Comparison of ENCODE assay signal across 9 cellular contexts in genomic region chr19:42326969-42327368, GRCh38. TPM values are rescaled to one million over a fixed set of nuclear protein-coding genes. Genes with fewer than 3 reads are reported as not detected.
A peak's percentile ranks its signal among the peaks of the same experiment; 100 is the strongest.
DNase-seq lines count a peak whose midpoint lies in the region; ATAC-seq, FAIRE-seq and TF ChIP-seq lines count a peak whose summit lies in the region.
"Had no signal": no experiment of that assay in that cellular context is flagged by ENCODE, and none has a peak within 500 bp of the region (broad histone marks: within the 10 kb centered on the region; RNA-seq: fewer than 3 reads in every experiment).

No MANE protein-coding gene starts in this region.

- CTCF ChIA-PET in HepG2 (lab: Yijun Ruan, JAX; ENCODE audit: low intra/inter-chr PET ratio, low total read pairs): no interaction called here

- no peaks in the 10 kb centered on the region for H4K20me1 ChIP-seq in HepG2 (ENCODE audit: insufficient read depth, low read length)

- H3K9me3 ChIP-seq in HepG2 (ENCODE audit: low read length) (no peaks in the 10 kb centered on the region), right lobe of liver (no peaks in the 10 kb centered on the region), iPS-20b (ENCODE audit: insufficient read depth, low read depth, low read length) (no peaks in the 10 kb centered on the region)

- no peak for ATAC-seq in HepG2
- ATAC-seq in right lobe of liver: no peak
- ATAC-seq in GM21423 (IDR thresholded peaks at IDR 0.05; ENCODE audit: unreplicated experiment): no peak

- H3K4me1 ChIP-seq in HepG2 (ENCODE audit: insufficient read depth, low read length) (peaks cover 24% of the 10 kb centered on the region), right lobe of liver (peaks cover 0 to 11% (median 0%) of the 10 kb centered on the region in 4 donors), iPS-20b (ENCODE audit: insufficient read depth, low read length) (no peaks in the 10 kb centered on the region; the same call in 1 of the 2 replicates)

- in situ Hi-C loops in HepG2 (cut with HindIII; ENCODE audit: extremely low pct_ligation_motif_present, low pct_unique_long_range_greater_than_20kb): no loop called here

- TF ChIP-seq POLR2A in HepG2 (IDR thresholded peaks at IDR 0.05; ENCODE audit: insufficient read depth in 1 of 2, low read depth in 2 of 2, low read length in 2 of 2) (no peak), right lobe of liver (IDR thresholded peaks at IDR 0.05) (no peak)

- peak overlapping the region in 1 of 3 experiments; percentile 92; a peak in 2 of 6 replicates for H3K4me3 ChIP-seq in HepG2 (replicated peaks in 1 of 3; ENCODE audit: insufficient read depth in 1 of 3, low read depth in 2 of 3, low read length in 3 of 3)
- H3K4me3 ChIP-seq in right lobe of liver: no peak overlapping the region
- peak overlapping the region; percentile 94; the same call in 1 of the 2 replicates for H3K4me3 ChIP-seq in iPS-20b (ENCODE audit: low read length)

- H3K4me2 ChIP-seq in HepG2 (ENCODE audit: low read depth, low read length): peak overlapping the region; percentile 98

- no peak for FAIRE-seq in HepG2 (lab: Jason Lieb, UNC)

- no TSS peak for BruUV-seq in HepG2 (replicated peaks; lab: Mats Ljungman, UMichigan)

- H3K9ac ChIP-seq in HepG2 (ENCODE audit: insufficient read depth, low read depth, low read length): peak overlapping the region; percentile 81; the same call in 1 of the 2 replicates
- 0 out of 2 replicates have a peak overlapping the region, but pooled peaks have one; percentile 87 for H3K9ac ChIP-seq in iPS-20b (ENCODE audit: low read depth, low read length)

- TF ChIP-seq CTCF in HepG2 (CRISPR knock-in tag; IDR thresholded peaks at IDR 0.05): no peak
- no peak for TF ChIP-seq CTCF in right lobe of liver (IDR thresholded peaks at IDR 0.05)
- no peak for TF ChIP-seq CTCF in VCaP (conservative IDR thresholded peaks at IDR 0.05)

- H3K27ac ChIP-seq in HepG2 (ENCODE audit: extremely low read length, insufficient read depth, low read length): no peak overlapping the region
- no peak overlapping the region for H3K27ac ChIP-seq in right lobe of liver
- H3K27ac ChIP-seq in VCaP: peak overlapping the region; percentile 91; the same call in 1 of the 2 replicates
- no peak overlapping the region for H3K27ac ChIP-seq in iPS-20b (ENCODE audit: low read length)

- H3K79me2 ChIP-seq in HepG2 (ENCODE audit: insufficient read depth, low read length): peaks cover 21% of the 10 kb centered on the region

- H3K27me3 ChIP-seq in HepG2 (ENCODE audit: control insufficient read depth in 1 of 2, insufficient read depth in 2 of 2, low read length in 2 of 2) (peaks cover 0 to 3% of the 10 kb centered on the region in 2 experiments; a peak in 1 of 5 replicates), right lobe of liver (no peaks in the 10 kb centered on the region), iPS-20b (ENCODE audit: insufficient read depth, low read length) (peaks cover 28% of the 10 kb centered on the region)

- POLR2A ChIA-PET in HepG2 (lab: Yijun Ruan, JAX): no interaction called here

- H3K36me3 ChIP-seq in HepG2 (replicated peaks in 1 of 2; ENCODE audit: control insufficient read depth in 1 of 2, insufficient read depth in 2 of 2, low read length in 2 of 2) (no peaks in the 10 kb centered on the region), right lobe of liver (no peaks in the 10 kb centered on the region), iPS-20b (ENCODE audit: insufficient read depth, low read depth, low read length) (no peaks in the 10 kb centered on the region)

- intact Hi-C loops in HepG2 (cut with micrococcal nuclease; ENCODE audit: unreplicated experiment): no loop called here
- intact Hi-C loops in right lobe of liver (cut with DNase I): loop anchor here in 1 of 2 donors (10.0 kb wide), 1 partner anchor 192 kb away; the partner anchor contains the start of gene POU2F2

- DNase-seq in HepG2 (ENCODE audit: low spot score): no peak
- DNase-seq in right lobe of liver: no peak
- no peak for DNase-seq in NCI-H2107 (lab: John Stamatoyannopoulos, UW)
- no peak for DNase-seq in HuH-7 (ENCODE audit: low spot score)
- no peak for DNase-seq in NCI-H1105 (lab: John Stamatoyannopoulos, UW)
- DNase-seq: NCI-H1417 treated with DMSO at 0.1 percent for 48 hours had no signal

- H2AFZ ChIP-seq in HepG2 (ENCODE audit: low read length): no peak overlapping the region

- TF ChIP-seq EP300 in HepG2 (IDR thresholded peaks at IDR 0.05; ENCODE audit: low read depth in 2 of 2, low read length in 2 of 2) (no peak), HepG2 (CRISPR knock-in tag; IDR thresholded peaks at IDR 0.05; ENCODE audit: borderline replicate concordance) (no peak)

- no peak for TF ChIP-seq RAD21 in HepG2 (CRISPR knock-in tag; IDR thresholded peaks at IDR 0.05)

RNA-seq across cellular contexts. Expression of gene MEGF8, which starts 1.5 kb away (rescaled TPM):
- 3.9 and 8.8 TPM in 2 replicates for total RNA-seq in HepG2 (2016; rRNA removed; fragmentation: Illumina TruSeq; extraction: Trizol)
- total RNA-seq in HepG2 (2016; cell fraction: cytosol; rRNA removed; fragmentation: Illumina TruSeq; extraction: Trizol; ENCODE audit: low read depth): 0.79 and 1.2 TPM in 2 replicates
- 3.1 and 9.6 TPM in 2 replicates for total RNA-seq in HepG2 (2016; cell fraction: insoluble cytoplasmic fraction; rRNA removed; fragmentation: Illumina TruSeq; extraction: Trizol)
- 1.9 and 2.7 TPM in 2 replicates for total RNA-seq in HepG2 (2016; cell fraction: membrane; rRNA removed; fragmentation: Illumina TruSeq; extraction: Trizol)
- 9.4 and 10.4 TPM in 2 replicates for total RNA-seq in HepG2 (2016; cell fraction: nucleus; rRNA removed; fragmentation: Illumina TruSeq; extraction: Trizol)
- polyA plus RNA-seq in HepG2 (2011; rRNA removed): 4.0 and 6.2 TPM in 2 replicates
- 4.4 and 7.8 TPM in 2 replicates for polyA plus RNA-seq in HepG2 (2011; cell fraction: cytosol; rRNA removed)
- polyA plus RNA-seq in HepG2 (2011; cell fraction: nucleus; rRNA removed): 16.2 and 21.3 TPM in 2 replicates
- 10.2 and 12.4 TPM in 2 replicates for polyA plus RNA-seq in HepG2 (2012)
- 0.61 and 0.62 TPM in 2 replicates for polyA plus RNA-seq in HepG2 (2016; cell fraction: cytosol; fragmentation: Illumina TruSeq; extraction: Trizol; ENCODE audit: low read depth)
- 4.1 and 4.7 TPM in 2 replicates for polyA plus RNA-seq in HepG2 (2016; cell fraction: insoluble cytoplasmic fraction; fragmentation: Illumina TruSeq; extraction: Trizol; ENCODE audit: low read depth)
- polyA plus RNA-seq in HepG2 (2016; cell fraction: membrane; fragmentation: Illumina TruSeq; extraction: Trizol; ENCODE audit: low read depth): 1.0 and 1.2 TPM in 2 replicates
- polyA plus RNA-seq in HepG2 (2016; cell fraction: nucleus; fragmentation: Illumina TruSeq; extraction: Trizol; ENCODE audit: insufficient read depth, low read depth): 15.0 and 18.4 TPM in 2 replicates
- 0.96 and 23.0 TPM in 2 replicates for polyA minus RNA-seq in HepG2 (2011; rRNA and poly(A)+ RNA removed; ENCODE audit: low replicate concordance)
- polyA minus RNA-seq in HepG2 (2011; cell fraction: cytosol; rRNA and poly(A)+ RNA removed): 11.7 and 11.8 TPM in 2 replicates
- 11.7 and 11.8 TPM in 2 replicates for polyA minus RNA-seq in HepG2 (2011; cell fraction: nucleus; rRNA and poly(A)+ RNA removed)
- total RNA-seq in right lobe of liver: 10 to 100 TPM in 1 of 6 experiments, 1 to 10 TPM in 5; 5.5 to 11.0 (median 8.7) TPM

RNA-seq across cellular contexts. Expression of gene TMEM145, which starts 13.9 kb away (rescaled TPM):
- total RNA-seq in HepG2 (2016; rRNA removed; fragmentation: Illumina TruSeq; extraction: Trizol) (0.07 TPM in 1 of 2 replicates, not detected in the other), right lobe of liver (under 1 TPM in 3 of 6 experiments, not detected in 3; 0.10 to 0.16 (median 0.12) TPM)
- not detected in 2 replicates for total RNA-seq in HepG2 (2016; cell fraction: cytosol; rRNA removed; fragmentation: Illumina TruSeq; extraction: Trizol; ENCODE audit: low read depth)
- total RNA-seq in HepG2 (2016; cell fraction: insoluble cytoplasmic fraction; rRNA removed; fragmentation: Illumina TruSeq; extraction: Trizol): 0.13 and 0.15 TPM in 2 replicates
- total RNA-seq in HepG2 (2016; cell fraction: membrane; rRNA removed; fragmentation: Illumina TruSeq; extraction: Trizol): not detected in 2 replicates
- 0.88 and 1.9 TPM in 2 replicates for total RNA-seq in HepG2 (2016; cell fraction: nucleus; rRNA removed; fragmentation: Illumina TruSeq; extraction: Trizol)
- 5.1 and 5.5 TPM in 2 replicates for polyA plus RNA-seq in HepG2 (2011; rRNA removed)
- polyA plus RNA-seq in HepG2 (2011; cell fraction: cytosol; rRNA removed): 2.0 and 2.3 TPM in 2 replicates
- 39.2 and 50.9 TPM in 2 replicates for polyA plus RNA-seq in HepG2 (2011; cell fraction: nucleus; rRNA removed)
- 2.9 and 6.2 TPM in 2 replicates for polyA plus RNA-seq in HepG2 (2012)
- polyA plus RNA-seq in HepG2 (2016; cell fraction: cytosol; fragmentation: Illumina TruSeq; extraction: Trizol; ENCODE audit: low read depth): 0.26 TPM in 1 of 2 replicates, not detected in the other
- polyA plus RNA-seq in HepG2 (2016; cell fraction: insoluble cytoplasmic fraction; fragmentation: Illumina TruSeq; extraction: Trizol; ENCODE audit: low read depth): 0.57 and 0.73 TPM in 2 replicates
- 0.17 and 0.27 TPM in 2 replicates for polyA plus RNA-seq in HepG2 (2016; cell fraction: membrane; fragmentation: Illumina TruSeq; extraction: Trizol; ENCODE audit: low read depth)
- polyA plus RNA-seq in HepG2 (2016; cell fraction: nucleus; fragmentation: Illumina TruSeq; extraction: Trizol; ENCODE audit: insufficient read depth, low read depth): 1.7 and 2.8 TPM in 2 replicates
- 0.44 and 14.7 TPM in 2 replicates for polyA minus RNA-seq in HepG2 (2011; rRNA and poly(A)+ RNA removed; ENCODE audit: low replicate concordance)
- polyA minus RNA-seq in HepG2 (2011; cell fraction: cytosol; rRNA and poly(A)+ RNA removed): 1.3 and 4.2 TPM in 2 replicates
- polyA minus RNA-seq in HepG2 (2011; cell fraction: nucleus; rRNA and poly(A)+ RNA removed): 16.7 and 20.3 TPM in 2 replicates

RNA-seq across cellular contexts. Expression of gene PAFAH1B3, which starts 24.5 kb away (rescaled TPM):
- 58.0 and 58.6 TPM in 2 replicates for total RNA-seq in HepG2 (2016; rRNA removed; fragmentation: Illumina TruSeq; extraction: Trizol)
- 50.5 and 73.0 TPM in 2 replicates for total RNA-seq in HepG2 (2016; cell fraction: cytosol; rRNA removed; fragmentation: Illumina TruSeq; extraction: Trizol; ENCODE audit: low read depth)
- 61.4 and 62.4 TPM in 2 replicates for total RNA-seq in HepG2 (2016; cell fraction: insoluble cytoplasmic fraction; rRNA removed; fragmentation: Illumina TruSeq; extraction: Trizol)
- 53.6 and 73.9 TPM in 2 replicates for total RNA-seq in HepG2 (2016; cell fraction: membrane; rRNA removed; fragmentation: Illumina TruSeq; extraction: Trizol)
- total RNA-seq in HepG2 (2016; cell fraction: nucleus; rRNA removed; fragmentation: Illumina TruSeq; extraction: Trizol): 23.8 and 27.3 TPM in 2 replicates
- 27.4 and 31.2 TPM in 2 replicates for polyA plus RNA-seq in HepG2 (2011; rRNA removed)
- 38.9 and 49.7 TPM in 2 replicates for polyA plus RNA-seq in HepG2 (2011; cell fraction: cytosol; rRNA removed)
- polyA plus RNA-seq in HepG2 (2011; cell fraction: nucleus; rRNA removed): 31.1 and 32.3 TPM in 2 replicates
- polyA plus RNA-seq in HepG2 (2012): 21.3 and 29.1 TPM in 2 replicates
- polyA plus RNA-seq in HepG2 (2016; cell fraction: cytosol; fragmentation: Illumina TruSeq; extraction: Trizol; ENCODE audit: low read depth): 59.5 and 77.2 TPM in 2 replicates
- polyA plus RNA-seq in HepG2 (2016; cell fraction: insoluble cytoplasmic fraction; fragmentation: Illumina TruSeq; extraction: Trizol; ENCODE audit: low read depth): 57.4 and 72.9 TPM in 2 replicates
- polyA plus RNA-seq in HepG2 (2016; cell fraction: membrane; fragmentation: Illumina TruSeq; extraction: Trizol; ENCODE audit: low read depth): 53.3 and 66.7 TPM in 2 replicates
- 41.3 and 41.9 TPM in 2 replicates for polyA plus RNA-seq in HepG2 (2016; cell fraction: nucleus; fragmentation: Illumina TruSeq; extraction: Trizol; ENCODE audit: insufficient read depth, low read depth)
- 27.9 and 60.4 TPM in 2 replicates for polyA minus RNA-seq in HepG2 (2011; rRNA and poly(A)+ RNA removed; ENCODE audit: low replicate concordance)
- 16.4 and 20.1 TPM in 2 replicates for polyA minus RNA-seq in HepG2 (2011; cell fraction: cytosol; rRNA and poly(A)+ RNA removed)
- polyA minus RNA-seq in HepG2 (2011; cell fraction: nucleus; rRNA and poly(A)+ RNA removed): 7.9 and 8.8 TPM in 2 replicates
- total RNA-seq in right lobe of liver: 10 to 100 TPM in 1 of 6 experiments, 1 to 10 TPM in 5; 1.6 to 10.6 (median 5.0) TPM

RNA-seq across cellular contexts. Expression of gene PRR19, which starts 25.0 kb away (rescaled TPM):
- total RNA-seq in HepG2 (2016; rRNA removed; fragmentation: Illumina TruSeq; extraction: Trizol) (0.33 and 0.38 TPM in 2 replicates), right lobe of liver (under 1 TPM; 0.18 to 0.74 (median 0.21) TPM)
- not detected in 2 replicates for total RNA-seq in HepG2 (2016; cell fraction: cytosol; rRNA removed; fragmentation: Illumina TruSeq; extraction: Trizol; ENCODE audit: low read depth)
- 0.28 and 0.43 TPM in 2 replicates for total RNA-seq in HepG2 (2016; cell fraction: insoluble cytoplasmic fraction; rRNA removed; fragmentation: Illumina TruSeq; extraction: Trizol)
- 0.14 and 0.43 TPM in 2 replicates for total RNA-seq in HepG2 (2016; cell fraction: membrane; rRNA removed; fragmentation: Illumina TruSeq; extraction: Trizol)
- 0.50 TPM in 1 of 2 replicates, not detected in the other for total RNA-seq in HepG2 (2016; cell fraction: nucleus; rRNA removed; fragmentation: Illumina TruSeq; extraction: Trizol)
- polyA plus RNA-seq in HepG2 (2011; rRNA removed): 0.21 and 0.26 TPM in 2 replicates
- polyA plus RNA-seq in HepG2 (2011; cell fraction: cytosol; rRNA removed): 0.23 and 0.34 TPM in 2 replicates
- 0.43 and 0.80 TPM in 2 replicates for polyA plus RNA-seq in HepG2 (2011; cell fraction: nucleus; rRNA removed)
- 0.51 TPM in 1 of 2 replicates, not detected in the other for polyA plus RNA-seq in HepG2 (2012)
- polyA plus RNA-seq in HepG2 (2016; cell fraction: cytosol; fragmentation: Illumina TruSeq; extraction: Trizol; ENCODE audit: low read depth): 0.21 and 0.22 TPM in 2 replicates
- polyA plus RNA-seq in HepG2 (2016; cell fraction: insoluble cytoplasmic fraction; fragmentation: Illumina TruSeq; extraction: Trizol; ENCODE audit: low read depth): 0.69 and 0.88 TPM in 2 replicates
- polyA plus RNA-seq in HepG2 (2016; cell fraction: membrane; fragmentation: Illumina TruSeq; extraction: Trizol; ENCODE audit: low read depth): 0.19 and 0.38 TPM in 2 replicates
- 0.57 and 1.5 TPM in 2 replicates for polyA plus RNA-seq in HepG2 (2016; cell fraction: nucleus; fragmentation: Illumina TruSeq; extraction: Trizol; ENCODE audit: insufficient read depth, low read depth)
- 0.94 and 1.4 TPM in 2 replicates for polyA minus RNA-seq in HepG2 (2011; rRNA and poly(A)+ RNA removed; ENCODE audit: low replicate concordance)
- 0.88 TPM in 1 of 2 replicates, not detected in the other for polyA minus RNA-seq in HepG2 (2011; cell fraction: cytosol; rRNA and poly(A)+ RNA removed)
- 0.25 TPM in 1 of 2 replicates, not detected in the other for polyA minus RNA-seq in HepG2 (2011; cell fraction: nucleus; rRNA and poly(A)+ RNA removed)

RNA-seq across cellular contexts. Expression of gene CIC, which starts 57.9 kb away (rescaled TPM):
- total RNA-seq in HepG2 (2016; rRNA removed; fragmentation: Illumina TruSeq; extraction: Trizol) (5.4 and 8.0 TPM in 2 replicates), right lobe of liver (10 to 100 TPM; 19.9 to 53.6 (median 35.2) TPM)
- 1.5 and 1.8 TPM in 2 replicates for total RNA-seq in HepG2 (2016; cell fraction: cytosol; rRNA removed; fragmentation: Illumina TruSeq; extraction: Trizol; ENCODE audit: low read depth)
- total RNA-seq in HepG2 (2016; cell fraction: insoluble cytoplasmic fraction; rRNA removed; fragmentation: Illumina TruSeq; extraction: Trizol): 5.2 and 7.8 TPM in 2 replicates
- total RNA-seq in HepG2 (2016; cell fraction: membrane; rRNA removed; fragmentation: Illumina TruSeq; extraction: Trizol): 4.6 and 4.9 TPM in 2 replicates
- total RNA-seq in HepG2 (2016; cell fraction: nucleus; rRNA removed; fragmentation: Illumina TruSeq; extraction: Trizol): 10.4 and 12.3 TPM in 2 replicates
- polyA plus RNA-seq in HepG2 (2011; rRNA removed): 5.9 and 8.3 TPM in 2 replicates
- polyA plus RNA-seq in HepG2 (2011; cell fraction: cytosol; rRNA removed): 3.3 and 5.6 TPM in 2 replicates
- 60.6 and 75.8 TPM in 2 replicates for polyA plus RNA-seq in HepG2 (2011; cell fraction: nucleus; rRNA removed)
- polyA plus RNA-seq in HepG2 (2012): 17.6 and 25.1 TPM in 2 replicates
- 1.7 and 1.9 TPM in 2 replicates for polyA plus RNA-seq in HepG2 (2016; cell fraction: cytosol; fragmentation: Illumina TruSeq; extraction: Trizol; ENCODE audit: low read depth)
- polyA plus RNA-seq in HepG2 (2016; cell fraction: insoluble cytoplasmic fraction; fragmentation: Illumina TruSeq; extraction: Trizol; ENCODE audit: low read depth): 10.1 and 16.9 TPM in 2 replicates
- 5.7 and 6.0 TPM in 2 replicates for polyA plus RNA-seq in HepG2 (2016; cell fraction: membrane; fragmentation: Illumina TruSeq; extraction: Trizol; ENCODE audit: low read depth)
- 61.0 and 65.4 TPM in 2 replicates for polyA plus RNA-seq in HepG2 (2016; cell fraction: nucleus; fragmentation: Illumina TruSeq; extraction: Trizol; ENCODE audit: insufficient read depth, low read depth)
- polyA minus RNA-seq in HepG2 (2011; rRNA and poly(A)+ RNA removed; ENCODE audit: low replicate concordance): 3.6 and 7.9 TPM in 2 replicates
- polyA minus RNA-seq in HepG2 (2011; cell fraction: cytosol; rRNA and poly(A)+ RNA removed): 9.1 and 10.8 TPM in 2 replicates
- 14.7 and 15.5 TPM in 2 replicates for polyA minus RNA-seq in HepG2 (2011; cell fraction: nucleus; rRNA and poly(A)+ RNA removed)
